In the genomic region with DNA sequence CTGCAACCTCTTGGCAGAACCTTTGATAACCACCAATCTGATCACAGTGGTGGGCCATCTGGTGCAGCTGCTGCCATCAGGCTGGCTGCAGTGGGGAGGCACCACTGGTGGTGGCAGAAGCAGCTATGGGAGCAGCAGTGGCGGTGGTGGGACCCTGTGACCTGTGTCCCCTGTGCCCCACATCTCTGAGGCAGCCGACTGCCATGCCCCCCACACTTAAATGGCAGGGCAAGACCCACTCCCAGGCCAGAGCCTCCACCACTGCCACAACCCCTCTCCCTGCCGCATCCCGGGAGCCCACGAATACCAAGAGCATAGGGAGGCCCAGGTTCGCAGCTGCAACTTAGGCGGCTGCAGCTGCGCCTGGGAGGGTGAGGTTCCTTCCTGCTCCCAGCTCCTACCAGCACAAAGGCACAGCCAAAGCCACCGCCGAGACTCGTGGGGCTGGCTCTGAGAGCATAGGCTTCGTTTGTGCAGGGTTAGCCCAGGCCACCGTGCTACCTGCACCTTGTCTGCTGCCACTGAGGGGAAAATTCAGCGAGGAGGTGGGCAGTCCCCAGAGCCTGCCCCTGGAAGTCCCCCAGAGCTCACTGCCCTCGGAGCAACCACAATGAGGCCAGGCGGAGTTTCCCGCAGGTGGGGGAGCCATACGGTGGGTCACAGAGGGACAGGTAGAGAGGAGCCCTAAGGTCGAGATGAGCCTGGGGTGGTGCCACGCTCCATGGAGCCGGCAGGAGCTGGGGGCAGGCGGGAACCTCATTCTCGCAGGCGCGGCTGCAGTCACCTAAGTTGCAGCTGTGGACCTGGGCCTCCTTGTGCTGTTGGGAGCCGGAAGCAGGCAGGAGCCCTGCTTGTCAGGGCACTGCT, we compare ENCODE assay signal across 19 cellular contexts.
DNase-seq lines count a peak whose midpoint lies in the region; ATAC-seq and TF ChIP-seq lines count a peak whose summit lies in the region.
"Had no signal": no experiment of that assay in that cellular context is flagged by ENCODE, and none has a peak within 500 bp of the region (broad histone marks: within the 10 kb centered on the region; RNA-seq: fewer than 3 reads in every experiment).

No MANE protein-coding gene starts in this region.

- no peak overlapping the region; the same call in 1 of the 2 replicates for H3K14ac ChIP-seq in H9 (ENCODE audit: insufficient read depth, low read length)

- no peak overlapping the region for H2BK12ac ChIP-seq in H9 (ENCODE audit: insufficient read length, low read depth, low read length)

- no peak overlapping the region for H3K18ac ChIP-seq in H9 (ENCODE audit: insufficient read length, low read depth, low read length)

- H4K91ac ChIP-seq in H9 (ENCODE audit: insufficient read length, low read depth, low read length) = no peak overlapping the region

- H4K5ac ChIP-seq in H9 (ENCODE audit: insufficient read length, low read depth, low read length) = no peak overlapping the region

- H3K9me3 ChIP-seq in BE2C (no peaks in the 10 kb centered on the region), H9 (ENCODE audit: control insufficient read depth, low read depth, low read length) (peaks cover 6% of the 10 kb centered on the region), gastroesophageal sphincter (peaks cover 0 to 24% (median 0%) of the 10 kb centered on the region in 3 donors)
- H3K9me3 ChIP-seq: MG63 had no signal

- no peak overlapping the region for H3T11ph ChIP-seq in H9 (ENCODE audit: low read length)

- H3K9me3 Mint-ChIP-seq in H9 = peaks cover 14 to 15% of the 10 kb centered on the region in 2 experiments

- no peak overlapping the region for H3K9ac ChIP-seq in H9 (ENCODE audit: extremely low read depth, insufficient read length, low read length)
- H3K9ac ChIP-seq: BLaER1 treated with 17β-estradiol and CSF1 and Interleukin-3, amounts not matched to agents 10 nM and 100 nM had no signal

- TF ChIP-seq EP300 in gastroesophageal sphincter (IDR thresholded peaks at IDR 0.05) = no peak

- ATAC-seq in gastroesophageal sphincter (peak; percentile 7), sciatic nerve (peak; percentile 15)
- ATAC-seq: Panc1 had no signal

- intact Hi-C loops in sciatic nerve (cut with DNase I) = no loop called here

- no peak overlapping the region for H4K8ac ChIP-seq in H9 (replicated peaks; ENCODE audit: insufficient read length, low read depth, low read length)

- H4K20me1 ChIP-seq in H9 (ENCODE audit: control insufficient read depth, insufficient read depth, insufficient read length) = no peaks in the 10 kb centered on the region
- H4K20me1 ChIP-seq: BLaER1 treated with 17β-estradiol and CSF1 and Interleukin-3, amounts not matched to agents 10 nM and 100 nM had no signal

- no peak overlapping the region for H3K27ac ChIP-seq in H9 (ENCODE audit: insufficient read length, low read depth, low read length)
- no peak overlapping the region for H3K27ac ChIP-seq in gastroesophageal sphincter
- H3K27ac ChIP-seq: BLaER1 treated with 17β-estradiol and CSF1 and Interleukin-3, amounts not matched to agents 10 nM and 100 nM had no signal

- H3K79me1 ChIP-seq in H9 (ENCODE audit: insufficient read depth, low read depth, low read length, poor library complexity, severe bottlenecking) = no peaks in the 10 kb centered on the region

- H3K23me2 ChIP-seq in H9 (ENCODE audit: insufficient read length, low read depth, low read length, poor library complexity, severe bottlenecking) = no peaks in the 10 kb centered on the region

- H3K27me3 ChIP-seq in BE2C = no peaks in the 10 kb centered on the region
- no peaks in the 10 kb centered on the region for H3K27me3 ChIP-seq in H9 (ENCODE audit: insufficient read depth, low read length)
- H3K27me3 ChIP-seq in gastroesophageal sphincter = no peaks in the 10 kb centered on the region
- H3K27me3 ChIP-seq: BLaER1 treated with 17β-estradiol and CSF1 and Interleukin-3, amounts not matched to agents 10 nM and 100 nM; MG63 had no signal

- no peaks in the 10 kb centered on the region for H3K79me2 ChIP-seq in H9 (ENCODE audit: insufficient read depth, low read length)

- H3K23ac ChIP-seq in H9 (ENCODE audit: insufficient read length, low read depth, low read length) = no peak overlapping the region

- H3K56ac ChIP-seq in H9 (ENCODE audit: insufficient read length, low read depth, low read length) = no peak overlapping the region

- H3K4me1 ChIP-seq in BE2C (no peaks in the 10 kb centered on the region), H9 (ENCODE audit: insufficient read depth, low read length) (no peaks in the 10 kb centered on the region), gastroesophageal sphincter (peaks cover 0 to 8% (median 0%) of the 10 kb centered on the region in 3 donors)
- H3K4me1 ChIP-seq: BLaER1 treated with 17β-estradiol and CSF1 and Interleukin-3, amounts not matched to agents 10 nM and 100 nM had no signal

- H3K4me3 ChIP-seq in BE2C (ENCODE audit: low read depth, low read length) (no peak overlapping the region), gastroesophageal sphincter (no peak overlapping the region)
- H3K4me3 ChIP-seq: BLaER1 treated with 17β-estradiol and CSF1 and Interleukin-3, amounts not matched to agents 10 nM and 100 nM; MG63 had no signal

- no peak overlapping the region for H2BK5ac ChIP-seq in H9 (ENCODE audit: insufficient read length, low read length)

- H3K4me2 ChIP-seq in H9 (ENCODE audit: insufficient read depth, insufficient read length, low read length) = no peak overlapping the region
- H3K4me2 ChIP-seq: BLaER1 treated with 17β-estradiol and CSF1 and Interleukin-3, amounts not matched to agents 10 nM and 100 nM had no signal

- no peak overlapping the region for H3K4me3 Mint-ChIP-seq in H9
- H3K4me3 Mint-ChIP-seq: CD4-positive, alpha-beta T cell; HFFc6 had no signal

- 0 out of 2 replicates have a peak overlapping the region, but pooled peaks have one; percentile 54 for H2BK15ac ChIP-seq in H9 (ENCODE audit: low read depth, low read length)

- peaks cover 5 to 27% (median 5%) of the 10 kb centered on the region in 3 experiments for H3K36me3 Mint-ChIP-seq in H9 (ENCODE audit: insufficient read depth in 1 of 3, low read depth in 3 of 3)

- H3K4me1 Mint-ChIP-seq in H9 = peaks cover 0 to 10% of the 10 kb centered on the region in 2 experiments; a peak in 1 of 4 replicates

- TF ChIP-seq CTCF in BE2C (IDR thresholded peaks at IDR 0.05; ENCODE audit: low read depth, low read length) (no peak), H9 (conservative IDR thresholded peaks at IDR 0.05) (no peak), gastroesophageal sphincter (IDR thresholded peaks at IDR 0.05) (no peak)

- H2BK120ac ChIP-seq in H9 (ENCODE audit: low read depth, low read length, poor library complexity, severe bottlenecking) = no peak overlapping the region

- no peaks in the 10 kb centered on the region for H3K36me3 ChIP-seq in BE2C
- H3K36me3 ChIP-seq in gastroesophageal sphincter = no peaks in the 10 kb centered on the region
- H3K36me3 ChIP-seq: BLaER1 treated with 17β-estradiol and CSF1 and Interleukin-3, amounts not matched to agents 10 nM and 100 nM; MG63 had no signal

- no peak overlapping the region for H2AK5ac ChIP-seq in H9 (ENCODE audit: insufficient read length, low read length)

- H3K27me3 Mint-ChIP-seq in H9 (ENCODE audit: low read depth) = no peaks in the 10 kb centered on the region
- H3K27me3 Mint-ChIP-seq: CD4-positive, alpha-beta T cell had no signal

- DNase-seq in BE2C = peak; percentile 12
- no peak for DNase-seq in H9
- DNase-seq in sciatic nerve (ENCODE audit: low spot score) = no peak
- no peak for DNase-seq in mucosa of gallbladder (ENCODE audit: low spot score)
- no peak for DNase-seq in NCI-H2196 treated with DMSO at 0.1 percent for 48 hours (lab: John Stamatoyannopoulos, UW; ENCODE audit: unreplicated experiment)
- no peak for DNase-seq in G401 (ENCODE audit: low spot score)
- no peak for DNase-seq in NCI-H2227 treated with DMSO at 0.1 percent for 48 hours (lab: John Stamatoyannopoulos, UW)
- DNase-seq: CD4-positive, alpha-beta T cell; H7; HFFc6; IMR-90; KG1; MG63; NCI-H2029; NCI-H526 treated with DMSO at 0.1 percent for 48 hours; SHP77 treated with DMSO at 0.1 percent for 48 hours had no signal

- H3K27ac Mint-ChIP-seq in H9 = peak overlapping the region in 1 of 3 experiments; percentile 77; a peak in 1 of 7 replicates
- H3K27ac Mint-ChIP-seq: CD4-positive, alpha-beta T cell; HFFc6 had no signal

- WGBS in H9 (ENCODE audit: extremely low coverage, insufficient read length, low lambda C conversion rate) = no CpG with 5 or more reads among the region's 26 CpGs
- 98% methylated on average over 7 of the region's 26 CpGs; no CpG with 5 or more reads in 1 of the 2 donors for WGBS in gastroesophageal sphincter (ENCODE audit: low coverage in 1 of 2), 2 donors

- TF ChIP-seq POLR2A in gastroesophageal sphincter (IDR thresholded peaks at IDR 0.05) = no peak

- H2AFZ ChIP-seq in H9 (ENCODE audit: low read length) = no peak overlapping the region

- no peak overlapping the region for H3K4ac ChIP-seq in H9 (ENCODE audit: low read depth, low read length)

- H2BK20ac ChIP-seq in H9 (ENCODE audit: low read depth, low read length, poor library complexity, severe bottlenecking) = no peak overlapping the region

- in situ Hi-C loops in G401 (cut with HindIII; ENCODE audit: low sequenced_read_pairs) = no loop called here
